In the genomic region with DNA sequence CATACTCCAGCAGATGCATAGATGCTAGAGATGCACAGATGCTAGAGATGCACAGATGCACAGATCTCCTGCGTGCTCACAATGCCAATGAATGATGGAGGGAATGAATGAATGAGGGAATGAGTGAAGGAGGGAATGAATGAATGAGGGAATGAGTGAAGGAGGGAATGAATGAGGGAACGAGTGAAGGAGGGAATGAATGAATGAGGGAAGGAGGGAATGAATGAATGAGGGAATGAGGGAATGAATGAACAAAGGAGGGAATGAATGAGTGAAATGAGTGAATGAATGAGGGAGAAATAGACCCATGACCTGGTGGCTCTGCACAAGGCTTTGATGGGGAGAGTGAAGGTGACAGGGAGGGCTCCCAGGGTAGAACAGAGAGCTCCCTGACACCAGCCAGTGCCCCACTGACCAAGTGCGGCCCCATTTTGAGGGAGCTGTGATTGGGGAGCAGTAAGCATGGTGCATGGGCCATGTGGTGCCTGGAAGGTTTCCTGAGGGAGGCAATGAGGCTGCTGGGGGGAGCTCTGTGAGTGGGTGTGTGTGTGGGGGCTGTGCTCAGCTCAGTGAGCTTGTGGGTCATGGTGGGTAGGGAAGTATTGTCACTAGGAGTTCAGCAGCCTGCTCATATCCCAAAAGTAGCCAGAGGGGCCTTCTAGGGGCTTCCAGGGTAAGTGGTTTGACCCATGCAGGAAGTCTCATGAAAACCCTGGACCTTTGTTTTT, we compare ENCODE assay signal across 24 cellular contexts. TPM values are rescaled to one million over a fixed set of nuclear protein-coding genes. Genes with fewer than 3 reads are reported as not detected.
"Had no signal": no experiment of that assay in that cellular context is flagged by ENCODE, and none has a peak within 500 bp of the region (broad histone marks: within the 10 kb centered on the region; RNA-seq: fewer than 3 reads in every experiment).

No MANE protein-coding gene starts in this region.

- H3K27me3 ChIP-seq: brain microvascular endothelial cell, ovary, right atrium auricular region, upper lobe of left lung had no signal

- H3K4me1 Mint-ChIP-seq: mesothelial cell of epicardium had no signal

- DNase-seq: activated CD4-positive, alpha-beta T cell treated with anti-CD3 and anti-CD28 coated beads, Interleukin-2, amount 50 U/mL, for 48 hours; activated naive CD4-positive, alpha-beta T cell treated with anti-CD3 and anti-CD28 coated beads for 36 hours; activated T-cell treated with anti-CD3 and anti-CD28 coated beads, Interleukin-2, amount 50 U/mL, for 48 hours; aorta; brain microvascular endothelial cell; dermis blood vessel endothelial cell; effector memory CD4-positive, alpha-beta T cell; foreskin melanocyte; hippocampal formation; left ventricle myocardium superior; mammary epithelial cell; natural killer cell; ovary; psoas muscle; stimulated activated CD4-positive, alpha-beta T cell treated with anti-CD3 and anti-CD28 coated beads, Interleukin-4, amount 100 ng/mL, for 4 hours; stimulated activated naive CD8-positive, alpha-beta T cell treated with anti-CD3 and anti-CD28 coated beads, Interleukin-15, Interleukin-2, amounts not matched to agents 100 U/mL and 50 U/mL, for 24 hours; T1000; upper lobe of left lung had no signal

- ATAC-seq: left ventricle myocardium superior; natural killer cell; stimulated activated naive CD8-positive, alpha-beta T cell treated with anti-CD3 and anti-CD28 coated beads, Interleukin-15, Interleukin-2, amounts not matched to agents 100 U/mL and 50 U/mL, for 24 hours; WTC11 had no signal

- H3K36me3 Mint-ChIP-seq: mesothelial cell of epicardium, natural killer cell, WTC11 had no signal

- H3K9me3 ChIP-seq: ovary, psoas muscle, right atrium auricular region, upper lobe of left lung had no signal

- H3K9me3 Mint-ChIP-seq: activated naive CD4-positive, alpha-beta T cell treated with anti-CD3 and anti-CD28 coated beads for 36 hours; mesothelial cell of epicardium; natural killer cell; T-helper 1 cell treated with Interleukin-12 subunit alpha and Interleukin-12 subunit beta and Interleukin-4 antibody, amounts not matched to agents 30 μg/mL and 1 μg/mL, for 36 hours; WTC11 had no signal

- H3K36me3 ChIP-seq: brain microvascular endothelial cell, ovary, upper lobe of left lung had no signal

- H3K4me3 Mint-ChIP-seq: activated naive CD4-positive, alpha-beta T cell treated with anti-CD3 and anti-CD28 coated beads for 36 hours; mesothelial cell of epicardium; natural killer cell; T-helper 1 cell treated with Interleukin-12 subunit alpha and Interleukin-12 subunit beta and Interleukin-4 antibody, amounts not matched to agents 30 μg/mL and 1 μg/mL, for 36 hours; WTC11 had no signal

- H3K4me3 ChIP-seq: ovary, psoas muscle, right atrium auricular region, upper lobe of left lung had no signal

- H3K27ac Mint-ChIP-seq: activated naive CD4-positive, alpha-beta T cell treated with anti-CD3 and anti-CD28 coated beads for 36 hours; mesothelial cell of epicardium; T-helper 1 cell treated with Interleukin-12 subunit alpha and Interleukin-12 subunit beta and Interleukin-4 antibody, amounts not matched to agents 30 μg/mL and 1 μg/mL, for 36 hours; WTC11 had no signal

- H3K27ac ChIP-seq: brain microvascular endothelial cell, ovary, psoas muscle, right atrium auricular region, upper lobe of left lung had no signal

RNA-seq across cellular contexts. Expression of gene NXNL1, which starts 22.3 kb away (rescaled TPM):
- total RNA-seq: activated naive CD4-positive, alpha-beta T cell treated with anti-CD3 and anti-CD28 coated beads for 36 hours; aorta; dermis blood vessel endothelial cell; left ventricle myocardium superior; mammary epithelial cell; mesothelial cell of epicardium; natural killer cell; ovary; right atrium auricular region; upper lobe of left lung; WTC11 had no signal
- polyA plus RNA-seq: aorta, esophagus, mammary epithelial cell, thymus had no signal

RNA-seq across cellular contexts. Expression of gene TMEM221, which starts 34.6 kb away (rescaled TPM):
- total RNA-seq: activated naive CD4-positive, alpha-beta T cell treated with anti-CD3 and anti-CD28 coated beads for 36 hours; dermis blood vessel endothelial cell; left ventricle myocardium superior; natural killer cell had no signal
